ENCODE assay signal across 8 cellular contexts in genomic region chr15:77107531-77108355, GRCh38. TPM values are rescaled to one million over a fixed set of nuclear protein-coding genes. Genes with fewer than 3 reads are reported as not detected.
DNase-seq lines count a peak whose midpoint lies in the region; ATAC-seq and TF ChIP-seq lines count a peak whose summit lies in the region.

No MANE protein-coding gene starts in this region.

- H3K36me3 ChIP-seq in BJ (ENCODE audit: control insufficient read depth, insufficient read depth, low read length): peaks cover 3% of the 10 kb centered on the region
- no peaks in the 10 kb centered on the region for H3K36me3 ChIP-seq in H7 (replicated peaks; ENCODE audit: control insufficient read depth, insufficient read depth, low read length)

- peak; percentile 78 for TF ChIP-seq CTCF in BJ (IDR thresholded peaks at IDR 0.05; ENCODE audit: insufficient read depth, low read depth, low read length)

- no peaks in the 10 kb centered on the region for H3K36me3 Mint-ChIP-seq in activated T-helper 1 cell treated with anti-CD3 and anti-CD28 coated beads, Interleukin-12 subunit alpha, Interleukin-12 subunit beta, Interleukin-2, Interleukin-4 antibody, amounts not matched to agents 30 ng/mL and 10 ng/mL and 1 ng/mL, durations not matched to agents 14 hours and 24 hours and 36 hours (ENCODE audit: low read depth)

- CTCF ChIA-PET in BJ (lab: Yijun Ruan, JAX): interaction anchor here (0.6 to 5.0 kb wide), 18 partner anchors 8 to 526 kb away, joined by 3 to 53 read pairs (median 4); no protein-coding TSS in a partner anchor

- ATAC-seq in GM18498 (IDR thresholded peaks at IDR 0.05; ENCODE audit: unreplicated experiment): no peak

- POLR2A ChIA-PET in BJ (lab: Charles Lee): interaction anchor here (0.5 kb wide), 1 partner anchor 10 kb away, joined by 3 read pairs; no protein-coding TSS in a partner anchor

- intact Hi-C loops in activated T-helper 1 cell treated with anti-CD3 and anti-CD28 coated beads, Interleukin-12 subunit alpha, Interleukin-12 subunit beta, Interleukin-2, Interleukin-4 antibody, amounts not matched to agents 30 ng/mL and 10 ng/mL and 1 ng/mL, durations not matched to agents 14 hours and 24 hours and 36 hours (cut with micrococcal nuclease): loop anchor here (1.0 kb wide), 1 partner anchor 436 kb away; no protein-coding TSS in a partner anchor

- H3K4me1 Mint-ChIP-seq in activated T-helper 1 cell treated with anti-CD3 and anti-CD28 coated beads, Interleukin-12 subunit alpha, Interleukin-12 subunit beta, Interleukin-2, Interleukin-4 antibody, amounts not matched to agents 30 ng/mL and 10 ng/mL and 1 ng/mL, durations not matched to agents 14 hours and 24 hours and 36 hours (ENCODE audit: low read depth): no peaks in the 10 kb centered on the region

- H3K27me3 ChIP-seq in BJ (ENCODE audit: control insufficient read depth, insufficient read depth, low read length): no peaks in the 10 kb centered on the region
- H3K27me3 ChIP-seq in H7 (ENCODE audit: control insufficient read depth, insufficient read depth, low read length): no peaks in the 10 kb centered on the region

- H3K4me3 Mint-ChIP-seq in activated T-helper 1 cell treated with anti-CD3 and anti-CD28 coated beads, Interleukin-12 subunit alpha, Interleukin-12 subunit beta, Interleukin-2, Interleukin-4 antibody, amounts not matched to agents 30 ng/mL and 10 ng/mL and 1 ng/mL, durations not matched to agents 14 hours and 24 hours and 36 hours: no peak overlapping the region

- no peaks in the 10 kb centered on the region for H3K9me3 Mint-ChIP-seq in activated T-helper 1 cell treated with anti-CD3 and anti-CD28 coated beads, Interleukin-12 subunit alpha, Interleukin-12 subunit beta, Interleukin-2, Interleukin-4 antibody, amounts not matched to agents 30 ng/mL and 10 ng/mL and 1 ng/mL, durations not matched to agents 14 hours and 24 hours and 36 hours

- no peaks in the 10 kb centered on the region for H3K27me3 Mint-ChIP-seq in activated T-helper 1 cell treated with anti-CD3 and anti-CD28 coated beads, Interleukin-12 subunit alpha, Interleukin-12 subunit beta, Interleukin-2, Interleukin-4 antibody, amounts not matched to agents 30 ng/mL and 10 ng/mL and 1 ng/mL, durations not matched to agents 14 hours and 24 hours and 36 hours (ENCODE audit: insufficient read depth)

- DNase-seq in BJ (ENCODE audit: low read depth) (no peak), H7 (peak; percentile 71), NCI-H526 treated with DMSO at 0.1 percent for 48 hours (lab: John Stamatoyannopoulos, UW) (peak; percentile 78), germinal center (ENCODE audit: low spot score) (peak; percentile 46), pons (ENCODE audit: low spot score) (peak; percentile 54), T-helper 9 cell (no peak)
- DNase-seq in activated T-helper 1 cell treated with anti-CD3 and anti-CD28 coated beads, Interleukin-12 subunit alpha, Interleukin-12 subunit beta, Interleukin-2, Interleukin-4 antibody, amounts not matched to agents 30 ng/mL and 10 ng/mL and 1 ng/mL, durations not matched to agents 14 hours and 24 hours and 36 hours (ENCODE audit: low spot score): peak; percentile 9

- H3K4me3 ChIP-seq in BJ (ENCODE audit: low read depth, low read length) (no peak overlapping the region), H7 (ENCODE audit: insufficient read depth, low read depth, low read length) (no peak overlapping the region)

- no peak overlapping the region for H3K27ac Mint-ChIP-seq in activated T-helper 1 cell treated with anti-CD3 and anti-CD28 coated beads, Interleukin-12 subunit alpha, Interleukin-12 subunit beta, Interleukin-2, Interleukin-4 antibody, amounts not matched to agents 30 ng/mL and 10 ng/mL and 1 ng/mL, durations not matched to agents 14 hours and 24 hours and 36 hours

RNA-seq across cellular contexts. Expression of gene TSPAN3, which starts 36.8 kb away (rescaled TPM):
- 344 and 396 TPM in 2 replicates for polyA plus RNA-seq in BJ (2011; rRNA removed)
- 113 and 152 TPM in 2 replicates for polyA minus RNA-seq in BJ (2011; rRNA and poly(A)+ RNA removed)
- 153 and 157 TPM in 2 replicates for total RNA-seq in H7 (2014; rRNA removed; shearing (Covaris generic))
- 41.5 and 41.6 TPM in 2 replicates for total RNA-seq in activated T-helper 1 cell treated with anti-CD3 and anti-CD28 coated beads, Interleukin-12 subunit alpha, Interleukin-12 subunit beta, Interleukin-2, Interleukin-4 antibody, amounts not matched to agents 30 ng/mL and 10 ng/mL and 1 ng/mL, durations not matched to agents 14 hours and 24 hours and 36 hours

Comparison
In these comparisons a context has a peak if more than half of its experiments do, and no peak if none do; other contexts are left out.
1. DNase-seq: peak in H7 (single experiment), NCI-H526 treated with DMSO at 0.1 percent for 48 hours (single experiment), activated T-helper 1 cell treated with anti-CD3 and anti-CD28 coated beads, Interleukin-12 subunit alpha, Interleukin-12 subunit beta, Interleukin-2, Interleukin-4 antibody, amounts not matched to agents 30 ng/mL and 10 ng/mL and 1 ng/mL, durations not matched to agents 14 hours and 24 hours and 36 hours (single experiment), germinal center (single experiment) and pons (single experiment); none in BJ (single experiment) and T-helper 9 cell (single experiment).